ENCODE assay signal across 8 cellular contexts in the genomic region with DNA sequence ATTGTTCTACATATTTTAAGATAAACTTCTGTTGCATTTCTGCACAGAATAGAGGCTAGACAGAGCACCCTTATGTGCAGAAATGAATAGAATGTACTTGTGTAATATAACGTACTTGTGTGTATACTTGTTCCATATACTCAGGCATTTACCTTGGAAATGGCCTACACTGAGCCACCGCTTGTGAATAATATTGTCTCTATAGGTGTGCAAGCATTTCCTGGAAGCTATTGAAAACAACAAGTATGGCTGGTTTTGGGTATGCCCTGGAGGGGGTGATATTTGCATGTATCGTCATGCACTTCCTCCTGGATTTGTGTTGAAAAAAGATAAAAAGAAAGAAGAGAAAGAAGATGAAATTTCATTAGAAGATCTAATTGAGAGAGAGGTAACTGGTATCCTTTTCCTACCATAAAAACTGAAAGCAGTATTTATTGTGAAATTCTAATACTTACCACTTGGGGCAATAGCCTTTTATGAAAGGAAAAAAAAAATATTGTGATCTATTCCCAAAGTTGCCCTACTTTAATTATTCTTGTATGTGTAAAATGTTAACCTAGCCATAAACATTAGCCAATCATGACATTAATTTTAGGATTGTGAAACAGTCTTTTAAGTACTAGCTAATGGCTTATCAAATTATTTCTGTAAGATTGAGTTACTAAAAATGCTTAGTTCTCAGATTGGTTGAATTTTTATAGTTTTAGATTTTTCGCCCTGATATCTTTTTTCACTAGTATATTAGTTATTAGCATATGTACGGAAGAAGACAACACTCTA. TPM values are rescaled to one million over a fixed set of nuclear protein-coding genes. Genes with fewer than 3 reads are reported as not detected.
DNase-seq lines count a peak whose midpoint lies in the region; ATAC-seq, FAIRE-seq and TF ChIP-seq lines count a peak whose summit lies in the region.

No MANE protein-coding gene starts in this region.

- no peaks in the 10 kb centered on the region for H3K27me3 Mint-ChIP-seq in CD4-positive, CD25-positive, alpha-beta regulatory T cell

- H4K20me1 ChIP-seq in KMS-11 (ENCODE audit: insufficient read depth): peaks cover 15% of the 10 kb centered on the region; the same call in 1 of the 2 replicates

- H3K4me1 ChIP-seq in CD4-positive, CD25-positive, alpha-beta regulatory T cell (ENCODE audit: control insufficient read depth, insufficient read depth, low read length, poor library complexity, severe bottlenecking): no peaks in the 10 kb centered on the region
- H3K4me1 ChIP-seq in KMS-11 (ENCODE audit: low read depth, poor library complexity, severe bottlenecking) (no peaks in the 10 kb centered on the region), stomach (peaks cover 0 to 15% (median 4%) of the 10 kb centered on the region in 4 donors)

- H2AFZ ChIP-seq in KMS-11 (ENCODE audit: low read depth): no peak overlapping the region

- peak overlapping the region in 1 of 4 donors; percentile 82 for H3K4me3 Mint-ChIP-seq in CD4-positive, CD25-positive, alpha-beta regulatory T cell

- intact Hi-C loops in stomach (cut with DNase I; ENCODE audit: low total_unique reads): loop anchor here (5.0 kb wide), 1 partner anchor 138 kb away; no protein-coding TSS in a partner anchor

- H3K9ac ChIP-seq in KMS-11: no peak overlapping the region

- FAIRE-seq in HTR-8/SVneo (lab: Jason Lieb, UNC): no peak

- H3K36me3 Mint-ChIP-seq in CD4-positive, CD25-positive, alpha-beta regulatory T cell: peaks cover 46% of the 10 kb centered on the region

- no peak for TF ChIP-seq EP300 in stomach (IDR thresholded peaks at IDR 0.05)

- no peaks in the 10 kb centered on the region for H3K27me3 ChIP-seq in CD4-positive, CD25-positive, alpha-beta regulatory T cell (ENCODE audit: control insufficient read depth, insufficient read depth, low read length)
- H3K27me3 ChIP-seq in KMS-11 (ENCODE audit: insufficient read depth, low read depth): no peaks in the 10 kb centered on the region
- H3K27me3 ChIP-seq in stomach: no peaks in the 10 kb centered on the region

- DNase-seq in CD4-positive, CD25-positive, alpha-beta regulatory T cell: peak in 2 of 3 donors; percentile 29 to 42
- DNase-seq in SKM-1 (lab: John Stamatoyannopoulos, UW; ENCODE audit: unreplicated experiment): peak; percentile 38
- DNase-seq in fibroblast of the aortic adventitia (ENCODE audit: low read depth): peak; percentile 64
- DNase-seq in stomach: no peak
- no peak for DNase-seq in HTR-8/SVneo (ENCODE audit: insufficient read length, low spot score)
- DNase-seq in 8988T: no peak

- peak; percentile 86 for TF ChIP-seq CTCF in KMS-11 (conservative IDR thresholded peaks at IDR 0.05; ENCODE audit: low read depth, low read length)
- TF ChIP-seq CTCF in fibroblast of the aortic adventitia (IDR thresholded peaks at IDR 0.05; ENCODE audit: insufficient read depth, low read length): peak; percentile 36
- TF ChIP-seq CTCF in stomach (IDR thresholded peaks at IDR 0.05): peak in 5 of 7 experiments; percentile 38 to 62 (median 54)

- TF ChIP-seq POLR2A in stomach (IDR thresholded peaks at IDR 0.05): no peak

- H3K9me3 Mint-ChIP-seq in CD4-positive, CD25-positive, alpha-beta regulatory T cell: no peaks in the 10 kb centered on the region

- peaks cover 20 to 40% (median 28%) of the 10 kb centered on the region in 4 donors for H3K4me1 Mint-ChIP-seq in CD4-positive, CD25-positive, alpha-beta regulatory T cell

- 57 to 66% (median 63%) methylated on average over 5 of the region's 5 CpGs for WGBS in stomach, 5 donors

- H3K36me3 ChIP-seq in CD4-positive, CD25-positive, alpha-beta regulatory T cell (ENCODE audit: control insufficient read depth, insufficient read depth, low read length): peaks cover 90% of the 10 kb centered on the region
- peaks cover 37% of the 10 kb centered on the region for H3K36me3 ChIP-seq in KMS-11 (ENCODE audit: insufficient read depth)
- peaks cover 45 to 97% (median 90%) of the 10 kb centered on the region in 4 donors for H3K36me3 ChIP-seq in stomach

- no peak for ATAC-seq in CD4-positive, CD25-positive, alpha-beta regulatory T cell (ENCODE audit: low read depth in 2 of 2)
- peak; percentile 53 for ATAC-seq in GM18909 (IDR thresholded peaks at IDR 0.05; ENCODE audit: poor library complexity, unreplicated experiment)

- peaks cover 17% of the 10 kb centered on the region; the same call in 1 of the 2 replicates for H3K79me2 ChIP-seq in KMS-11 (ENCODE audit: insufficient read depth, low read depth)

- no peak overlapping the region for H3K4me3 ChIP-seq in CD4-positive, CD25-positive, alpha-beta regulatory T cell (ENCODE audit: low read depth, low read length)
- no peak overlapping the region for H3K4me3 ChIP-seq in KMS-11 (IDR thresholded peaks at IDR 0.05; ENCODE audit: insufficient read depth, low read depth, low read length)
- no peak overlapping the region for H3K4me3 ChIP-seq in fibroblast of the aortic adventitia (ENCODE audit: low read depth, low read length)
- H3K4me3 ChIP-seq in stomach: no peak overlapping the region

- peak overlapping the region in 2 of 3 donors; percentile 33 to 58 for H3K27ac Mint-ChIP-seq in CD4-positive, CD25-positive, alpha-beta regulatory T cell

- no peaks in the 10 kb centered on the region for H3K9me3 ChIP-seq in CD4-positive, CD25-positive, alpha-beta regulatory T cell (ENCODE audit: control insufficient read depth in 2 of 2, low read length in 2 of 2)
- H3K9me3 ChIP-seq in stomach: no peaks in the 10 kb centered on the region

- H3K27ac ChIP-seq in CD4-positive, CD25-positive, alpha-beta regulatory T cell (ENCODE audit: insufficient read depth, low read length, poor library complexity, severe bottlenecking): no peak overlapping the region
- no peak overlapping the region for H3K27ac ChIP-seq in KMS-11
- peak overlapping the region in 1 of 5 donors; percentile 1 for H3K27ac ChIP-seq in stomach

- no peak overlapping the region for H3K4me2 ChIP-seq in KMS-11

RNA-seq across cellular contexts. Expression of a gene that starts 18.0 kb away (rescaled TPM):
- total RNA-seq in CD4-positive, CD25-positive, alpha-beta regulatory T cell: 92.5 TPM
- 10 to 100 TPM; 60.4 to 86.2 (median 66.1) TPM for polyA plus RNA-seq in CD4-positive, CD25-positive, alpha-beta regulatory T cell
- total RNA-seq in fibroblast of the aortic adventitia (ENCODE audit: low replicate concordance) (73.0 and 117 TPM in 2 replicates), stomach (100 to 1,000 TPM in 1 of 5 donors, 10 to 100 TPM in 4; 40.9 to 162 (median 46.1) TPM)
- polyA plus RNA-seq in stomach: 10 to 100 TPM; 41.5 to 65.1 (median 45.7) TPM

Comparison
In these comparisons a context has a peak if more than half of its experiments do, and no peak if none do; other contexts are left out.
1. DNase-seq: peak in CD4-positive, CD25-positive, alpha-beta regulatory T cell (2 of 3), SKM-1 (single experiment) and fibroblast of the aortic adventitia (single experiment); none in stomach (single experiment), HTR-8/SVneo (single experiment) and 8988T (single experiment).
2. CTCF ChIP-seq: peak in every context shown above with its lines; median percentile 86 in KMS-11; 54 in stomach; 36 in fibroblast of the aortic adventitia.